2 cellular contexts compared by ENCODE assay signal in genomic region chr6:145891565-145891964, GRCh38.
TF ChIP-seq lines count a peak whose summit lies in the region.

No MANE protein-coding gene starts in this region.

TF ChIP-seq in liver, 16 proteins besides CTCF, POLR2A, EP300 and RAD21:
- TF ChIP-seq REST (IDR thresholded peaks at IDR 0.05) (no peak), HNF4G (IDR thresholded peaks at IDR 0.05) (peak; percentile 46), RXRA (IDR thresholded peaks at IDR 0.05) (no peak), HNF4A (conservative IDR thresholded peaks at IDR 0.05) (peak; percentile 61 to 86), GABPA (IDR thresholded peaks at IDR 0.05 in 1 of 2, conservative IDR thresholded peaks at IDR 0.05 in 1 of 2) (no peak), ZBTB33 (IDR thresholded peaks at IDR 0.05) (no peak), FOXA1 (IDR thresholded peaks at IDR 0.05) (no peak), JUND (IDR thresholded peaks at IDR 0.05) (no peak), MAX (IDR thresholded peaks at IDR 0.05) (no peak), SP1 (IDR thresholded peaks at IDR 0.05) (no peak), TAF1 (conservative IDR thresholded peaks at IDR 0.05) (no peak), EGR1 (IDR thresholded peaks at IDR 0.05; ENCODE audit: low read depth in 2 of 2) (no peak), ATF3 (IDR thresholded peaks at IDR 0.05) (no peak)

TF ChIP-seq in HepG2, 621 proteins besides CTCF, POLR2A, EP300 and RAD21 (continued from another document):
- TF ChIP-seq ZNF280D (CRISPR knock-in tag; IDR thresholded peaks at IDR 0.05) (no peak), ZNF253 (CRISPR knock-in tag; IDR thresholded peaks at IDR 0.05; ENCODE audit: borderline replicate concordance) (no peak), ZNF138 (CRISPR knock-in tag; IDR thresholded peaks at IDR 0.05; ENCODE audit: low read depth) (no peak), ZFP41 (CRISPR knock-in tag; IDR thresholded peaks at IDR 0.05; ENCODE audit: borderline replicate concordance) (no peak), AHR (CRISPR knock-in tag; IDR thresholded peaks at IDR 0.05) (no peak), HMG20A (CRISPR knock-in tag; IDR thresholded peaks at IDR 0.05; ENCODE audit: borderline replicate concordance) (no peak)
